In genomic region chr7:101294832-101295121, GRCh38 we compare ENCODE assay signal across 17 cellular contexts. TPM values are rescaled to one million over a fixed set of nuclear protein-coding genes. Genes with fewer than 3 reads are reported as not detected.
DNase-seq lines count a peak whose midpoint lies in the region; ATAC-seq and TF ChIP-seq lines count a peak whose summit lies in the region.
"Had no signal": no experiment of that assay in that cellular context is flagged by ENCODE, and none has a peak within 500 bp of the region (broad histone marks: within the 10 kb centered on the region; RNA-seq: fewer than 3 reads in every experiment).

No MANE protein-coding gene starts in this region.

- H4K20me1 ChIP-seq in H9 (ENCODE audit: control insufficient read depth, insufficient read depth, insufficient read length) (no peaks in the 10 kb centered on the region), neural progenitor cell (ENCODE audit: low read depth) (no peaks in the 10 kb centered on the region)

- H4K5ac ChIP-seq in H9 (ENCODE audit: insufficient read length, low read depth, low read length), result peak overlapping the region; percentile 19

- H3K9me3 Mint-ChIP-seq in H9 (no peaks in the 10 kb centered on the region), WTC11 (no peaks in the 10 kb centered on the region), neural progenitor cell (peaks cover 9% of the 10 kb centered on the region)
- H3K9me3 Mint-ChIP-seq: CD4-positive, alpha-beta T cell; HFFc6 had no signal

- H3K4me3 Mint-ChIP-seq in H9 (peak overlapping the region; percentile 3 to 31; a peak in 4 of 5 replicates), WTC11 (peak overlapping the region; percentile 43), neural progenitor cell (no peak overlapping the region)
- H3K4me3 Mint-ChIP-seq: B cell; CD4-positive, alpha-beta T cell; HFFc6 had no signal

- peak overlapping the region; percentile 3 for H3K56ac ChIP-seq in H9 (ENCODE audit: insufficient read length, low read depth, low read length)

- peak overlapping the region; percentile 17 for H2AK5ac ChIP-seq in H9 (ENCODE audit: insufficient read length, low read length)

- no peak for TF ChIP-seq CTCF in H9 (conservative IDR thresholded peaks at IDR 0.05)
- no peak for TF ChIP-seq CTCF in WTC11 (IDR thresholded peaks at IDR 0.05)
- TF ChIP-seq CTCF in neural progenitor cell (IDR thresholded peaks at IDR 0.05), result no peak
- no peak for TF ChIP-seq CTCF in GM10266 (IDR thresholded peaks at IDR 0.05; ENCODE audit: control insufficient read depth, insufficient read depth, low read depth, missing control alignments)

- peak overlapping the region; percentile 36 for H3K9ac ChIP-seq in H9 (ENCODE audit: extremely low read depth, insufficient read length, low read length)
- H3K9ac ChIP-seq in neural progenitor cell, result no peak overlapping the region

- no peak for DNase-seq in H9
- DNase-seq in WTC11 (ENCODE audit: low spot score), result no peak
- no peak for DNase-seq in iPS DF 6.9 (ENCODE audit: low read depth, low spot score)
- DNase-seq in neural progenitor cell (ENCODE audit: low spot score), result no peak
- no peak for DNase-seq in NAMALWA (ENCODE audit: low spot score)
- no peak for DNase-seq in GM10266 (ENCODE audit: extremely low spot score)
- DNase-seq: C1 segment of cervical spinal cord; CD4-positive, alpha-beta T cell; DMS79 treated with DMSO at 0.1 percent for 48 hours; EL; GDM1; HCEC 1CT; HFFc6; IMR-90; KG1 had no signal

- H3K36me3 ChIP-seq in iPS DF 6.9 (ENCODE audit: control insufficient read depth, insufficient read depth, low read length) (no peaks in the 10 kb centered on the region), neural progenitor cell (no peaks in the 10 kb centered on the region)

- POLR2A ChIA-PET in WTC11 (lab: Charles Lee), result interaction anchor here (1.4 to 2.4 kb wide), 3 partner anchors 8 to 13 kb away, joined by 5 to 19 read pairs (median 13); no protein-coding TSS in a partner anchor

- H2BK5ac ChIP-seq in H9 (ENCODE audit: insufficient read length, low read length), result peak overlapping the region; percentile 56

- H3K36me3 Mint-ChIP-seq in H9 (ENCODE audit: insufficient read depth in 1 of 3, low read depth in 3 of 3) (peaks cover 0 to 7% (median 0%) of the 10 kb centered on the region in 3 experiments; a peak in 1 of 7 replicates), WTC11 (peaks cover 2% of the 10 kb centered on the region; the same call in 1 of the 2 replicates), neural progenitor cell (no peaks in the 10 kb centered on the region)

- no peaks in the 10 kb centered on the region for H3K79me1 ChIP-seq in H9 (ENCODE audit: insufficient read depth, low read depth, low read length, poor library complexity, severe bottlenecking)

- no peak overlapping the region for H2BK15ac ChIP-seq in H9 (ENCODE audit: low read depth, low read length)

- H2BK120ac ChIP-seq in H9 (ENCODE audit: low read depth, low read length, poor library complexity, severe bottlenecking), result no peak overlapping the region

- peaks cover 5% of the 10 kb centered on the region; the same call in 1 of the 2 replicates for H3K79me2 ChIP-seq in H9 (ENCODE audit: insufficient read depth, low read length)
- H3K79me2 ChIP-seq in neural progenitor cell (ENCODE audit: low read depth), result no peaks in the 10 kb centered on the region

- H3K27me3 Mint-ChIP-seq in H9 (ENCODE audit: low read depth) (no peaks in the 10 kb centered on the region), WTC11 (ENCODE audit: low read depth) (no peaks in the 10 kb centered on the region), neural progenitor cell (ENCODE audit: insufficient read depth, low read depth) (peaks cover 45% of the 10 kb centered on the region)

- H4K91ac ChIP-seq in H9 (ENCODE audit: insufficient read length, low read depth, low read length), result peak overlapping the region; percentile 22

- H3K4me3 ChIP-seq in iPS DF 6.9 (ENCODE audit: low read length), result no peak overlapping the region
- H3K4me3 ChIP-seq in neural progenitor cell, result no peak overlapping the region

- H3T11ph ChIP-seq in H9 (ENCODE audit: low read length), result no peak overlapping the region

- no peaks in the 10 kb centered on the region for H3K23me2 ChIP-seq in H9 (ENCODE audit: insufficient read length, low read depth, low read length, poor library complexity, severe bottlenecking)

- H3K9me3 ChIP-seq in H9 (ENCODE audit: control insufficient read depth, low read depth, low read length) (no peaks in the 10 kb centered on the region), iPS DF 6.9 (ENCODE audit: control insufficient read depth, insufficient read depth, low read length) (no peaks in the 10 kb centered on the region), neural progenitor cell (ENCODE audit: low read depth) (no peaks in the 10 kb centered on the region)

- H3K4me1 ChIP-seq in H9 (ENCODE audit: insufficient read depth, low read length) (peaks cover 15% of the 10 kb centered on the region; the same call in 1 of the 2 replicates), iPS DF 6.9 (ENCODE audit: control insufficient read depth, insufficient read depth, low read length) (peaks cover 3% of the 10 kb centered on the region; the same call in 1 of the 2 replicates), neural progenitor cell (no peaks in the 10 kb centered on the region)

- CTCF ChIA-PET in WTC11 (lab: Charles Lee), result interaction anchor here (0.6 to 4.2 kb wide), 7 partner anchors 12 to 151 kb away, joined by 3 to 15 read pairs (median 4); partner anchors contain the start of genes COL26A1 and IFT22

- H3K27ac ChIP-seq in H9 (ENCODE audit: insufficient read length, low read depth, low read length) (peak overlapping the region; percentile 98), iPS DF 6.9 (ENCODE audit: low read length) (peak overlapping the region; percentile 89), neural progenitor cell (no peak overlapping the region)

- peaks cover 44 to 49% of the 10 kb centered on the region in 2 experiments for H3K4me1 Mint-ChIP-seq in H9
- peaks cover 59% of the 10 kb centered on the region for H3K4me1 Mint-ChIP-seq in WTC11
- H3K4me1 Mint-ChIP-seq in neural progenitor cell, result peaks cover 6% of the 10 kb centered on the region

- H3K4me2 ChIP-seq in H9 (ENCODE audit: insufficient read depth, insufficient read length, low read length), result peak overlapping the region; percentile 10
- no peak overlapping the region for H3K4me2 ChIP-seq in neural progenitor cell

- peaks cover 17% of the 10 kb centered on the region for H3F3A ChIP-seq in neural progenitor cell (ENCODE audit: low read depth)

- no CpG with 5 or more reads among the region's 8 CpGs for whole genome bisulfite sequencing in H9 (ENCODE audit: extremely low coverage, insufficient read length, low lambda C conversion rate)
- WGBS in iPS DF 6.9 (ENCODE audit: insufficient coverage, insufficient read length), result no CpG with 5 or more reads among the region's 8 CpGs

- H3K23ac ChIP-seq in H9 (ENCODE audit: insufficient read length, low read depth, low read length), result no peak overlapping the region

- H3K27ac Mint-ChIP-seq in H9 (peak overlapping the region; percentile 99), WTC11 (peak overlapping the region; percentile 99), neural progenitor cell (no peak overlapping the region)
- H3K27ac Mint-ChIP-seq: B cell; CD4-positive, alpha-beta T cell; HFFc6 had no signal

- peak overlapping the region; percentile 90 for H3K18ac ChIP-seq in H9 (ENCODE audit: insufficient read length, low read depth, low read length)

- ATAC-seq in WTC11 (no peak), HG02588 (IDR thresholded peaks at IDR 0.05; ENCODE audit: unreplicated experiment) (no peak)

- no peak overlapping the region for H4K8ac ChIP-seq in H9 (replicated peaks; ENCODE audit: insufficient read length, low read depth, low read length)

- H2BK20ac ChIP-seq in H9 (ENCODE audit: low read depth, low read length, poor library complexity, severe bottlenecking), result no peak overlapping the region

- H3K27me3 ChIP-seq in H9 (ENCODE audit: insufficient read depth, low read length) (no peaks in the 10 kb centered on the region), iPS DF 6.9 (ENCODE audit: control insufficient read depth, insufficient read depth, low read length) (no peaks in the 10 kb centered on the region), neural progenitor cell (peaks cover 49% of the 10 kb centered on the region)

- peak overlapping the region; percentile 62; the same call in 1 of the 2 replicates for H3K14ac ChIP-seq in H9 (ENCODE audit: insufficient read depth, low read length)

- H3K4ac ChIP-seq in H9 (ENCODE audit: low read depth, low read length), result no peak overlapping the region; the same call in 1 of the 2 replicates

- H2AFZ ChIP-seq in H9 (ENCODE audit: low read length) (no peak overlapping the region), neural progenitor cell (replicated peaks) (peak overlapping the region; percentile 64)

- H2BK12ac ChIP-seq in H9 (ENCODE audit: insufficient read length, low read depth, low read length), result peak overlapping the region; percentile 16

RNA-seq across cellular contexts. Expression of gene IFT22, which starts 26.8 kb away (rescaled TPM):
- total RNA-seq in H9 (2021), result 19.8 and 21.3 TPM in 2 replicates
- total RNA-seq in WTC11 (2021), result 13.7 to 16.6 TPM (median 15.5 TPM) in 3 replicates
- total RNA-seq in neural progenitor cell (ENCODE audit: low replicate concordance), result 25.5 and 30.1 TPM in 2 replicates

RNA-seq across cellular contexts. Expression of gene FIS1, which starts 49.9 kb away (rescaled TPM):
- total RNA-seq in H9 (2021) (121 and 124 TPM in 2 replicates), WTC11 (2021) (121 to 123 TPM (median 122 TPM) in 3 replicates), neural progenitor cell (ENCODE audit: low replicate concordance) (92.2 and 120 TPM in 2 replicates)

RNA-seq across cellular contexts. Expression of gene CLDN15, which starts 57.2 kb away (rescaled TPM):
- total RNA-seq in H9 (2021) (9.7 and 11.4 TPM in 2 replicates), WTC11 (2021) (5.9 to 6.9 TPM (median 6.5 TPM) in 3 replicates), neural progenitor cell (ENCODE audit: low replicate concordance) (1.2 and 4.6 TPM in 2 replicates)
